Comparison of ENCODE assay signal across 1 cellular context in genomic region chr12:51788876-51789275, GRCh38.
TF ChIP-seq lines count a peak whose summit lies in the region.

No MANE protein-coding gene starts in this region.

TF ChIP-seq in GM12878, 131 proteins besides CTCF, POLR2A, EP300 and RAD21 (continued from another document):
- TF ChIP-seq, protein P1, sequence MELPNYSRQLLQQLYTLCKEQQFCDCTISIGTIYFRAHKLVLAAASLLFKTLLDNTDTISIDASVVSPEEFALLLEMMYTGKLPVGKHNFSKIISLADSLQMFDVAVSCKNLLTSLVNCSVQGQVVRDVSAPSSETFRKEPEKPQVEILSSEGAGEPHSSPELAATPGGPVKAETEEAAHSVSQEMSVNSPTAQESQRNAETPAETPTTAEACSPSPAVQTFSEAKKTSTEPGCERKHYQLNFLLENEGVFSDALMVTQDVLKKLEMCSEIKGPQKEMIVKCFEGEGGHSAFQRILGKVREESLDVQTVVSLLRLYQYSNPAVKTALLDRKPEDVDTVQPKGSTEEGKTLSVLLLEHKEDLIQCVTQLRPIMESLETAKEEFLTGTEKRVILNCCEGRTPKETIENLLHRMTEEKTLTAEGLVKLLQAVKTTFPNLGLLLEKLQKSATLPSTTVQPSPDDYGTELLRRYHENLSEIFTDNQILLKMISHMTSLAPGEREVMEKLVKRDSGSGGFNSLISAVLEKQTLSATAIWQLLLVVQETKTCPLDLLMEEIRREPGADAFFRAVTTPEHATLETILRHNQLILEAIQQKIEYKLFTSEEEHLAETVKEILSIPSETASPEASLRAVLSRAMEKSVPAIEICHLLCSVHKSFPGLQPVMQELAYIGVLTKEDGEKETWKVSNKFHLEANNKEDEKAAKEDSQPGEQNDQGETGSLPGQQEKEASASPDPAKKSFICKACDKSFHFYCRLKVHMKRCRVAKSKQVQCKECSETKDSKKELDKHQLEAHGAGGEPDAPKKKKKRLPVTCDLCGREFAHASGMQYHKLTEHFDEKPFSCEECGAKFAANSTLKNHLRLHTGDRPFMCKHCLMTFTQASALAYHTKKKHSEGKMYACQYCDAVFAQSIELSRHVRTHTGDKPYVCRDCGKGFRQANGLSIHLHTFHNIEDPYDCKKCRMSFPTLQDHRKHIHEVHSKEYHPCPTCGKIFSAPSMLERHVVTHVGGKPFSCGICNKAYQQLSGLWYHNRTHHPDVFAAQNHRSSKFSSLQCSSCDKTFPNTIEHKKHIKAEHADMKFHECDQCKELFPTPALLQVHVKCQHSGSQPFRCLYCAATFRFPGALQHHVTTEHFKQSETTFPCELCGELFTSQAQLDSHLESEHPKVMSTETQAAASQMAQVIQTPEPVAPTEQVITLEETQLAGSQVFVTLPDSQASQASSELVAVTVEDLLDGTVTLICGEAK (IDR thresholded peaks at IDR 0.05; ENCODE audit: borderline replicate concordance) = no peak
- TF ChIP-seq MXI1 (IDR thresholded peaks at IDR 0.05; ENCODE audit: low read depth, low read length) (no peak), STAT1 (conservative IDR thresholded peaks at IDR 0.05) (no peak), BCL11A (IDR thresholded peaks at IDR 0.05; ENCODE audit: low read depth, low read length) (no peak), SRF (IDR thresholded peaks at IDR 0.05; ENCODE audit: low read depth in 2 of 2, low read length in 2 of 2) (no peak), LARP7 (IDR thresholded peaks at IDR 0.05) (no peak), CHD1 (IDR thresholded peaks at IDR 0.05; ENCODE audit: low read depth, low read length) (no peak), CREB1 (IDR thresholded peaks at IDR 0.05; ENCODE audit: low read depth) (no peak), SPI1 (IDR thresholded peaks at IDR 0.05; ENCODE audit: borderline replicate concordance, insufficient read depth, low read depth, low read length) (no peak), ZNF622 (IDR thresholded peaks at IDR 0.05) (no peak), YBX1 (IDR thresholded peaks at IDR 0.05) (no peak), BCLAF1 (IDR thresholded peaks at IDR 0.05) (no peak), JUND (IDR thresholded peaks at IDR 0.05; ENCODE audit: low read depth, low read length) (no peak)
- TF ChIP-seq, protein P2, sequence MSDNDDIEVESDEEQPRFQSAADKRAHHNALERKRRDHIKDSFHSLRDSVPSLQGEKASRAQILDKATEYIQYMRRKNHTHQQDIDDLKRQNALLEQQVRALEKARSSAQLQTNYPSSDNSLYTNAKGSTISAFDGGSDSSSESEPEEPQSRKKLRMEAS (IDR thresholded peaks at IDR 0.05; ENCODE audit: low read depth, low read length) = no peak
- TF ChIP-seq, protein P3, sequence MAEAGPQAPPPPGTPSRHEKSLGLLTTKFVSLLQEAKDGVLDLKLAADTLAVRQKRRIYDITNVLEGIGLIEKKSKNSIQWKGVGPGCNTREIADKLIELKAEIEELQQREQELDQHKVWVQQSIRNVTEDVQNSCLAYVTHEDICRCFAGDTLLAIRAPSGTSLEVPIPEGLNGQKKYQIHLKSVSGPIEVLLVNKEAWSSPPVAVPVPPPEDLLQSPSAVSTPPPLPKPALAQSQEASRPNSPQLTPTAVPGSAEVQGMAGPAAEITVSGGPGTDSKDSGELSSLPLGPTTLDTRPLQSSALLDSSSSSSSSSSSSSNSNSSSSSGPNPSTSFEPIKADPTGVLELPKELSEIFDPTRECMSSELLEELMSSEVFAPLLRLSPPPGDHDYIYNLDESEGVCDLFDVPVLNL (IDR thresholded peaks at IDR 0.05; ENCODE audit: low read depth, low read length) = no peak
TF ChIP-seq in GM12878: peak in this region for 0.
